ENCODE assay signal across 1 cellular context in genomic region chr2:54767921-54768320, GRCh38.
TF ChIP-seq lines count a peak whose summit lies in the region.

No MANE protein-coding gene starts in this region.

TF ChIP-seq in GM23338, 12 proteins besides CTCF, POLR2A, EP300 and RAD21 (continued from another document):
- TF ChIP-seq ZNF462 (CRISPR knock-in tag; IDR thresholded peaks at IDR 0.05) (no peak), NANOG (IDR thresholded peaks at IDR 0.05; ENCODE audit: borderline replicate concordance) (no peak), ZNF114 (CRISPR knock-in tag; IDR thresholded peaks at IDR 0.05) (no peak), POLR2AphosphoS5 (IDR thresholded peaks at IDR 0.05; ENCODE audit: low read depth) (no peak)
